In the genomic region with DNA sequence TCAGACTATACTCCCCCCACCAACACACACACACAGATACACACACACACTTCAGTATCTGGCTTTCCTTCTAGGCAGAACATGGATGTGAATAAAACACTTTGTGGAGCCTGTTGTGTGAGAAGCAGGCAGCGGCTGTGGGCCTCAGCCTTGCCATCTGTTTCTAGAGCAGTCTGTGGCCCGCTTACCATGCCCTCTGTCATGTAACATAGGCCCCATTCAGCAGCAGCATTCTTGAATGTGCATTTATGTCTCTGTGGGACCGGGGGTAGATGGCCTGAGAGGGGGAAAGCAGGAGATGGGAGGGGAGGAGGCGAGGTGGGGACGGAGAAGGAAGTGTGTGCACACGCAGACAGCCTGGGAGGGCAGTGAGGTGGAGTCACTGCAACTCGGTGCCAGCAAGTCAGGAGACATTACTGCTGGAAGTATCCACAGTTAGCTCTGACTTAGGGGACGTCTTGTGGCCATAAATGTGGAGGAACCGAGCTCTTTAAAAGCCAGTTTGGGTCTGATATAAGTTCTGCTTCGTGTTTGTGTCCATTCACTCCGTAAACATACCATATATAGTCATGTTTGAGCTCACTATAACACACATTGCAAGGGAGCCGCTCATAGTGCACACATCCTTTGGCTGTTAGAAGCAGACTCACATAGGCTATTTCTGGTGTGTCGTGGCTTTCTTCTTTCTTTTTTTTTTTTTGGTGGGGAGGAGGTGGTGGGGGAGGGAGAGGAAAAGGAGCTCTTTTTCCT, we compare ENCODE assay signal across 1 cellular context.
TF ChIP-seq lines count a peak whose summit lies in the region.

No MANE protein-coding gene starts in this region.

TF ChIP-seq in Ishikawa, 13 proteins besides CTCF, POLR2A, EP300 and RAD21 (continued from another document):
- TF ChIP-seq TCF12 (IDR thresholded peaks at IDR 0.05; ENCODE audit: low read depth) (peak; percentile 58; the same call in 1 of the 2 replicates), NFIC (IDR thresholded peaks at IDR 0.05) (peak; percentile 33; the same call in 1 of the 2 replicates), ZBTB7A (IDR thresholded peaks at IDR 0.05; ENCODE audit: low read depth) (no peak), TAF1 (IDR thresholded peaks at IDR 0.05; ENCODE audit: low read depth) (0 out of 2 replicates have a peak, but pooled peaks have one; percentile 42), CREB1 (IDR thresholded peaks at IDR 0.05; ENCODE audit: low read depth) (no peak), CEBPB (IDR thresholded peaks at IDR 0.05) (no peak), TEAD4 (IDR thresholded peaks at IDR 0.05) (no peak), YY1 (IDR thresholded peaks at IDR 0.05; ENCODE audit: low read depth) (peak; percentile 58; the same call in 1 of the 2 replicates)
TF ChIP-seq in Ishikawa: peak in this region for 5.
